21 cellular contexts compared by ENCODE assay signal in genomic region chr22:49622241-49623105, GRCh38.
DNase-seq lines count a peak whose midpoint lies in the region; ATAC-seq and TF ChIP-seq lines count a peak whose summit lies in the region.
"Had no signal": no experiment of that assay in that cellular context is flagged by ENCODE, and none has a peak within 500 bp of the region (broad histone marks: within the 10 kb centered on the region; RNA-seq: fewer than 3 reads in every experiment).

No MANE protein-coding gene starts in this region.

- 84 to 90% methylated on average over 20 to 29 of the region's 29 CpGs for WGBS in upper lobe of left lung, 2 donors

- H3K9me3 Mint-ChIP-seq in endothelial cell (ENCODE audit: unreplicated experiment) = no peaks in the 10 kb centered on the region
- no peaks in the 10 kb centered on the region for H3K9me3 Mint-ChIP-seq in natural killer cell treated with Interleukin-12 subunit alpha and Interleukin-12 subunit beta and Interleukin-15 and Interleukin-18, amount 100 ng/mL, for 72 hours
- no peaks in the 10 kb centered on the region for H3K9me3 Mint-ChIP-seq in activated CD4-positive, alpha-beta T cell treated with anti-CD3 and anti-CD28 coated beads, Interleukin-2, amount 10 ng/mL, durations not matched to agents 24 days and 14 days
- H3K9me3 Mint-ChIP-seq: CD4-positive, CD25-positive, alpha-beta regulatory T cell had no signal

- H3K36me3 Mint-ChIP-seq in endothelial cell (ENCODE audit: low read depth, unreplicated experiment) = peaks cover 6% of the 10 kb centered on the region
- H3K36me3 Mint-ChIP-seq in natural killer cell treated with Interleukin-12 subunit alpha and Interleukin-12 subunit beta and Interleukin-15 and Interleukin-18, amount 100 ng/mL, for 72 hours = no peaks in the 10 kb centered on the region
- peaks cover 1% of the 10 kb centered on the region for H3K36me3 Mint-ChIP-seq in activated CD4-positive, alpha-beta T cell treated with anti-CD3 and anti-CD28 coated beads, Interleukin-2, amount 10 ng/mL, durations not matched to agents 24 days and 14 days (ENCODE audit: low read depth)

- peaks cover 3% of the 10 kb centered on the region for H3K4me1 Mint-ChIP-seq in endothelial cell (ENCODE audit: unreplicated experiment)
- H3K4me1 Mint-ChIP-seq in natural killer cell treated with Interleukin-12 subunit alpha and Interleukin-12 subunit beta and Interleukin-15 and Interleukin-18, amount 100 ng/mL, for 72 hours (ENCODE audit: low read depth in 2 of 2) = peaks cover 11 to 21% of the 10 kb centered on the region in 2 donors
- no peaks in the 10 kb centered on the region for H3K4me1 Mint-ChIP-seq in activated CD4-positive, alpha-beta T cell treated with anti-CD3 and anti-CD28 coated beads, Interleukin-2, amount 10 ng/mL, durations not matched to agents 24 days and 14 days

- H3K4me3 ChIP-seq in left ventricle myocardium inferior (no peak overlapping the region), upper lobe of left lung (no peak overlapping the region), ascending aorta (no peak overlapping the region)
- H3K4me3 ChIP-seq: BLaER1, MG63, SJSA1 had no signal

- peak overlapping the region; percentile 72 for H3K27ac Mint-ChIP-seq in endothelial cell (ENCODE audit: unreplicated experiment)
- H3K27ac Mint-ChIP-seq in natural killer cell treated with Interleukin-12 subunit alpha and Interleukin-12 subunit beta and Interleukin-15 and Interleukin-18, amount 100 ng/mL, for 72 hours = no peak overlapping the region
- H3K27ac Mint-ChIP-seq in activated CD4-positive, alpha-beta T cell treated with anti-CD3 and anti-CD28 coated beads, Interleukin-2, amount 10 ng/mL, durations not matched to agents 24 days and 14 days = no peak overlapping the region

- no peak overlapping the region for H3K27ac ChIP-seq in left ventricle myocardium inferior (replicated peaks)
- no peak overlapping the region for H3K27ac ChIP-seq in upper lobe of left lung
- H3K27ac ChIP-seq in ascending aorta = no peak overlapping the region
- H3K27ac ChIP-seq: BLaER1, SJSA1 had no signal

- H3K36me3 ChIP-seq in left ventricle myocardium inferior = no peaks in the 10 kb centered on the region
- peaks cover 0 to 9% (median 2%) of the 10 kb centered on the region in 4 donors for H3K36me3 ChIP-seq in upper lobe of left lung
- H3K36me3 ChIP-seq in ascending aorta = no peaks in the 10 kb centered on the region
- H3K36me3 ChIP-seq: MG63, SJSA1 had no signal

- DNase-seq in Right ventricle myocardium superior = peak; percentile 27
- no peak for DNase-seq in left ventricle myocardium inferior
- DNase-seq in endothelial cell (ENCODE audit: low spot score) = no peak
- peak; percentile 55 for DNase-seq in natural killer cell treated with Interleukin-12 subunit alpha and Interleukin-12 subunit beta and Interleukin-15 and Interleukin-18, amount 100 ng/mL, for 72 hours (ENCODE audit: low spot score)
- DNase-seq in upper lobe of left lung = peak in 1 of 2 donors; percentile 62
- DNase-seq in ascending aorta (ENCODE audit: low spot score in 2 of 2) = no peak
- DNase-seq in activated CD4-positive, alpha-beta T cell treated with anti-CD3 and anti-CD28 coated beads, Interleukin-2, amount 10 ng/mL, durations not matched to agents 24 days and 14 days = no peak
- DNase-seq: CD4-positive, CD25-positive, alpha-beta regulatory T cell; DMS153; DND-41; KBM-7; MG63; NCI-H1105 treated with DMSO at 0.1 percent for 48 hours; NCI-H146; NCI-H1930; NCI-H2107; NCI-H524 treated with DMSO at 0.1 percent for 48 hours; NCI-H774 had no signal

- no peaks in the 10 kb centered on the region for H3K9me3 ChIP-seq in left ventricle myocardium inferior (replicated peaks)
- no peaks in the 10 kb centered on the region for H3K9me3 ChIP-seq in upper lobe of left lung
- no peaks in the 10 kb centered on the region for H3K9me3 ChIP-seq in ascending aorta
- H3K9me3 ChIP-seq: BLaER1, MG63, SJSA1 had no signal

- TF ChIP-seq EP300 in upper lobe of left lung (IDR thresholded peaks at IDR 0.05) = no peak

- no peak for TF ChIP-seq CTCF in left ventricle myocardium inferior (IDR thresholded peaks at IDR 0.05; ENCODE audit: borderline replicate concordance)
- no peak for TF ChIP-seq CTCF in endothelial cell (IDR thresholded peaks at IDR 0.05; ENCODE audit: unreplicated experiment)
- no peak for TF ChIP-seq CTCF in upper lobe of left lung (IDR thresholded peaks at IDR 0.05)
- no peak for TF ChIP-seq CTCF in ascending aorta (IDR thresholded peaks at IDR 0.05)

- ATAC-seq in Right ventricle myocardium superior (ENCODE audit: poor library complexity) (no peak), upper lobe of left lung (ENCODE audit: low FRiP score in 2 of 2) (peak; percentile 14 to 16), HG03521 (IDR thresholded peaks at IDR 0.05; ENCODE audit: unreplicated experiment) (no peak)
- no peak for ATAC-seq in natural killer cell treated with Interleukin-12 subunit alpha and Interleukin-12 subunit beta and Interleukin-15 and Interleukin-18, amount 100 ng/mL, for 72 hours

- H3K27me3 Mint-ChIP-seq in endothelial cell (ENCODE audit: unreplicated experiment) = peaks cover 6% of the 10 kb centered on the region
- H3K27me3 Mint-ChIP-seq in natural killer cell treated with Interleukin-12 subunit alpha and Interleukin-12 subunit beta and Interleukin-15 and Interleukin-18, amount 100 ng/mL, for 72 hours = no peaks in the 10 kb centered on the region
- H3K27me3 Mint-ChIP-seq in activated CD4-positive, alpha-beta T cell treated with anti-CD3 and anti-CD28 coated beads, Interleukin-2, amount 10 ng/mL, durations not matched to agents 24 days and 14 days = no peaks in the 10 kb centered on the region
- H3K27me3 Mint-ChIP-seq: CD4-positive, CD25-positive, alpha-beta regulatory T cell had no signal

- H3K27me3 ChIP-seq in left ventricle myocardium inferior (ENCODE audit: low read depth) (peaks cover 52% of the 10 kb centered on the region), upper lobe of left lung (no peaks in the 10 kb centered on the region), ascending aorta (no peaks in the 10 kb centered on the region)
- H3K27me3 ChIP-seq: BLaER1 had no signal

- intact Hi-C loops in Right ventricle myocardium superior (cut with DNase I) = no loop called here
- intact Hi-C loops in left ventricle myocardium inferior (cut with micrococcal nuclease) = no loop called here
- intact Hi-C loops in ascending aorta (cut with DNase I) = no loop called here
- intact Hi-C loops in activated CD4-positive, alpha-beta T cell treated with anti-CD3 and anti-CD28 coated beads, Interleukin-2, amount 10 ng/mL, durations not matched to agents 24 days and 14 days (cut with micrococcal nuclease) = no loop called here

- H3K4me3 Mint-ChIP-seq in endothelial cell (ENCODE audit: unreplicated experiment) = no peak overlapping the region
- H3K4me3 Mint-ChIP-seq in natural killer cell treated with Interleukin-12 subunit alpha and Interleukin-12 subunit beta and Interleukin-15 and Interleukin-18, amount 100 ng/mL, for 72 hours = no peak overlapping the region
- H3K4me3 Mint-ChIP-seq in activated CD4-positive, alpha-beta T cell treated with anti-CD3 and anti-CD28 coated beads, Interleukin-2, amount 10 ng/mL, durations not matched to agents 24 days and 14 days = no peak overlapping the region
- H3K4me3 Mint-ChIP-seq: CD4-positive, CD25-positive, alpha-beta regulatory T cell had no signal

- H3K4me1 ChIP-seq in left ventricle myocardium inferior (no peaks in the 10 kb centered on the region), upper lobe of left lung (no peaks in the 10 kb centered on the region), ascending aorta (no peaks in the 10 kb centered on the region)
- H3K4me1 ChIP-seq: SJSA1 had no signal

- TF ChIP-seq POLR2A in upper lobe of left lung (IDR thresholded peaks at IDR 0.05) = no peak

Comparison
In these comparisons a context has a peak if more than half of its experiments do, and no peak if none do; other contexts are left out.
1. DNase-seq: peak in Right ventricle myocardium superior (single experiment) and natural killer cell treated with Interleukin-12 subunit alpha and Interleukin-12 subunit beta and Interleukin-15 and Interleukin-18, amount 100 ng/mL, for 72 hours (single experiment); none in left ventricle myocardium inferior (single experiment), endothelial cell (single experiment), ascending aorta (0 of 2) and activated CD4-positive, alpha-beta T cell treated with anti-CD3 and anti-CD28 coated beads, Interleukin-2, amount 10 ng/mL, durations not matched to agents 24 days and 14 days (single experiment).
2. ATAC-seq: peak in upper lobe of left lung (2 of 2); none in Right ventricle myocardium superior (single experiment), natural killer cell treated with Interleukin-12 subunit alpha and Interleukin-12 subunit beta and Interleukin-15 and Interleukin-18, amount 100 ng/mL, for 72 hours (0 of 2) and HG03521 (single experiment).